ENCODE assay signal across 8 cellular contexts in genomic region chr13:30464496-30465351, GRCh38.
DNase-seq lines count a peak whose midpoint lies in the region; ATAC-seq lines count a peak whose summit lies in the region.

No MANE protein-coding gene starts in this region.

- peaks cover 16% of the 10 kb centered on the region for H3K36me3 ChIP-seq in ACC112 (ENCODE audit: insufficient read depth, low read length)
- H3K36me3 ChIP-seq in effector memory CD4-positive, alpha-beta T cell (ENCODE audit: control insufficient read depth, insufficient read depth, low read length) = peaks cover 17% of the 10 kb centered on the region

- ATAC-seq in GM18520 (IDR thresholded peaks at IDR 0.05; ENCODE audit: unreplicated experiment) (peak; percentile 21), HG03095 (IDR thresholded peaks at IDR 0.05; ENCODE audit: unreplicated experiment) (peak; percentile 16), memory B cell (ENCODE audit: low read depth) (peak; percentile 51)

- peak overlapping the region; percentile 94 for H3K27ac ChIP-seq in ACC112 (ENCODE audit: low read depth, low read length)
- H3K27ac ChIP-seq in effector memory CD4-positive, alpha-beta T cell (ENCODE audit: insufficient read depth, low read length, poor library complexity, severe bottlenecking) = peak overlapping the region; percentile 92

- H3K4me1 ChIP-seq in ACC112 (ENCODE audit: control insufficient read depth, insufficient read depth, low read length, unreplicated experiment) = peaks cover 28% of the 10 kb centered on the region
- peaks cover 26% of the 10 kb centered on the region for H3K4me1 ChIP-seq in effector memory CD4-positive, alpha-beta T cell (ENCODE audit: control insufficient read depth, insufficient read depth, low read length, poor library complexity, severe bottlenecking)

- H3K27me3 Mint-ChIP-seq in memory B cell = no peaks in the 10 kb centered on the region

- peak overlapping the region; percentile 96 for H3K4me3 ChIP-seq in ACC112 (ENCODE audit: low read depth, low read length)
- H3K4me3 ChIP-seq in effector memory CD4-positive, alpha-beta T cell (ENCODE audit: insufficient read depth, low read depth, low read length, poor library complexity, severe bottlenecking) = peak overlapping the region; percentile 61

- H3K27ac Mint-ChIP-seq in memory B cell = peak overlapping the region; percentile 98

- peaks cover 18% of the 10 kb centered on the region for H3K4me1 Mint-ChIP-seq in memory B cell

- DNase-seq in NCI-H524 (lab: John Stamatoyannopoulos, UW) = peak; percentile 56 to 84
- peak; percentile 90 for DNase-seq in activated CD8-positive, alpha-beta memory T cell treated with anti-CD3 and anti-CD28 coated beads for 24 hours
- peak; percentile 66 to 72 (median 67) for DNase-seq in effector memory CD4-positive, alpha-beta T cell
- peak; percentile 66 to 74 for DNase-seq in memory B cell (ENCODE audit: low spot score in 2 of 2)
- DNase-seq in stimulated activated CD8-positive, alpha-beta memory T cell treated with anti-CD3 and anti-CD28 coated beads, Interleukin-12 subunit alpha, Interleukin-12 subunit beta, amount 100 ng/mL, for 4 hours (ENCODE audit: low read depth) = peak; percentile 76

- H3K9me3 Mint-ChIP-seq in memory B cell = no peaks in the 10 kb centered on the region

- peak overlapping the region; percentile 91 for H3K4me3 Mint-ChIP-seq in memory B cell

- no peaks in the 10 kb centered on the region for H3K9me3 ChIP-seq in effector memory CD4-positive, alpha-beta T cell (ENCODE audit: control insufficient read depth, low read length)

- H3K27me3 ChIP-seq in ACC112 (ENCODE audit: insufficient read depth, low read length) = no peaks in the 10 kb centered on the region
- H3K27me3 ChIP-seq in effector memory CD4-positive, alpha-beta T cell (replicated peaks; ENCODE audit: control insufficient read depth, insufficient read depth, low read length, poor library complexity, severe bottlenecking) = no peaks in the 10 kb centered on the region

- peaks cover 8% of the 10 kb centered on the region for H3K36me3 Mint-ChIP-seq in memory B cell

- peaks cover 26% of the 10 kb centered on the region for H3K79me2 ChIP-seq in ACC112 (ENCODE audit: control insufficient read depth, insufficient read depth, low read length, unreplicated experiment)

- H2AFZ ChIP-seq in ACC112 (ENCODE audit: low read length, unreplicated experiment) = peak overlapping the region; percentile 73

Comparison
In these comparisons a context has a peak if more than half of its experiments do, and no peak if none do; other contexts are left out.
1. Peak in every context shown above with its lines: DNase-seq, ATAC-seq, H3K4me3 ChIP-seq and H3K27ac ChIP-seq.